9 cellular contexts compared by ENCODE assay signal in the genomic region with DNA sequence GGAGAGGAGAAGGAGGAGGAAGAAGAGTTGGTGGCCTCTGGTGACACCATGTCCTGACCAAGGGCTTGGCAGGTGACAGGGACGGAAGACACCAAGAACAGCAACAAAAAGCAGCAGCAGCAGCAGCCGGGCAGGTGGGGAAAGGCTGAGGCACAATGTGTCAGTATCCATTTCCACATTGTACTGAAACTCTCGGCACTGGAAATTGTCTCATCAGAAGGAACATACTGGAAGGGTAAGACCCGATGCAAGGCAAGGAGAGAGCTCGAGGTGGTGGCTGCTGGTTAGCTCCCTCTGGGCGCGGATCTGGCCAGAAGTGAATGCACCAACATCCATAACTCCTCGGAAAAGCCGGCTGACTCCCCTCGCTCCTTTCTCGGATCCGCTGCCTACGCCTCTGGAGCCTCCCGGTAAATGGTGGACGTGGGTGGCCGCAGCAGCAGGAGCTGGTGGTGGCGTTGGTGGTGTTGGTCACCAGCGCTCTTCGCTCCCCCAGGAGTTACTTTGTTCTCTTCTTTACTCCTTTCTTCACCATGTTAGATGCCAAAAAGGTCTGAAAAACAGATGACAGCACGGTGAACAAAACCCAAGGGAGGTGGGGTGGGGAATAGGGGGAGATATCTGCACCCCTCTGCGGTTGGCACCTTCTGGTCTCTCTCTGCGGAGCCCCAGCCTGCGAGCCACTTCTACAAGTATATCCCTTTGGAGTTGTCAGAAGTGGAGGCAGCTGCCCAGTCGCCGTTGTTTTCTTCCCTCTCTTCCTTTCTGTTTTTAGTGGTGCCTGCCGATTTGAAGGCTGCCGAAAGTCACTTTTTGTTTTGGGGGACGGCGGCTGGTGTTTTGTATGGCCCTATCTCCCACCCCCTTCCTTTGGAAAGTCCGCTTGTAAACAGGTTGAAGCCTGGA. TPM values are rescaled to one million over a fixed set of nuclear protein-coding genes. Genes with fewer than 3 reads are reported as not detected.
DNase-seq lines count a peak whose midpoint lies in the region; ATAC-seq and TF ChIP-seq lines count a peak whose summit lies in the region.
"Had no signal": no experiment of that assay in that cellular context is flagged by ENCODE, and none has a peak within 500 bp of the region (broad histone marks: within the 10 kb centered on the region; RNA-seq: fewer than 3 reads in every experiment).

No MANE protein-coding gene starts in this region.

- H3K4me2 ChIP-seq in parathyroid adenoma (ENCODE audit: low read length) = peak overlapping the region; percentile 67

- H3K27ac ChIP-seq in CD8-positive, alpha-beta T cell (ENCODE audit: low read depth, low read length) = no peak overlapping the region
- no peak overlapping the region for H3K27ac ChIP-seq in SJSA1
- H3K27ac ChIP-seq in parathyroid adenoma = no peak overlapping the region

- peaks cover 3% of the 10 kb centered on the region for H3K9me3 ChIP-seq in CD8-positive, alpha-beta T cell (ENCODE audit: low read length)
- H3K9me3 ChIP-seq in SJSA1 (replicated peaks) (no peaks in the 10 kb centered on the region), parathyroid adenoma (ENCODE audit: control insufficient read depth, low read length) (no peaks in the 10 kb centered on the region)

- POLR2A ChIA-PET in CD8-positive, alpha-beta T cell (lab: Charles Lee) = interaction anchor here (0.7 kb wide), 1 partner anchor 87 kb away, joined by 3 read pairs; no protein-coding TSS in a partner anchor

- no peak overlapping the region for H3K4me3 ChIP-seq in CD8-positive, alpha-beta T cell (ENCODE audit: low read depth, low read length)
- H3K4me3 ChIP-seq in SJSA1 (peak overlapping the region; percentile 3; the same call in 1 of the 2 replicates), parathyroid adenoma (ENCODE audit: low read depth, low read length) (peak overlapping the region; percentile 42)

- H3K9ac ChIP-seq in parathyroid adenoma = no peak overlapping the region

- peaks cover 39% of the 10 kb centered on the region for H3K27me3 Mint-ChIP-seq in CD8-positive, alpha-beta T cell (ENCODE audit: low read depth)
- H3K27me3 Mint-ChIP-seq in natural killer cell (ENCODE audit: low read depth in 2 of 2) = peaks cover 11 to 24% of the 10 kb centered on the region in 2 donors

- no peaks in the 10 kb centered on the region for H3K4me1 ChIP-seq in CD8-positive, alpha-beta T cell (ENCODE audit: insufficient read depth, low read length)
- H3K4me1 ChIP-seq in SJSA1 (replicated peaks) (peaks cover 6% of the 10 kb centered on the region; the same call in 1 of the 2 replicates), parathyroid adenoma (no peaks in the 10 kb centered on the region)

- peaks cover 4% of the 10 kb centered on the region for H3K9me3 Mint-ChIP-seq in CD8-positive, alpha-beta T cell
- peaks cover 6 to 7% of the 10 kb centered on the region in 2 donors for H3K9me3 Mint-ChIP-seq in natural killer cell

- peak overlapping the region; percentile 22 for H3K4me3 Mint-ChIP-seq in CD8-positive, alpha-beta T cell
- no peak overlapping the region for H3K4me3 Mint-ChIP-seq in natural killer cell

- H3K79me2 ChIP-seq in parathyroid adenoma = no peaks in the 10 kb centered on the region

- peaks cover 10% of the 10 kb centered on the region for H3K27me3 ChIP-seq in CD8-positive, alpha-beta T cell (ENCODE audit: insufficient read depth, low read length)
- peaks cover 52% of the 10 kb centered on the region for H3K27me3 ChIP-seq in SJSA1 (replicated peaks)
- no peaks in the 10 kb centered on the region for H3K27me3 ChIP-seq in parathyroid adenoma (ENCODE audit: control insufficient read depth, insufficient read depth, low read length)

- TF ChIP-seq CTCF in CD8-positive, alpha-beta T cell (IDR thresholded peaks at IDR 0.05) = no peak
- TF ChIP-seq CTCF in parathyroid adenoma (IDR thresholded peaks at IDR 0.05) = no peak
- no peak for TF ChIP-seq CTCF in natural killer cell (IDR thresholded peaks at IDR 0.05)

- no peak overlapping the region for H3K27ac Mint-ChIP-seq in CD8-positive, alpha-beta T cell
- no peak overlapping the region for H3K27ac Mint-ChIP-seq in natural killer cell

- peak in 1 of 7 experiments; percentile 10 for DNase-seq in CD8-positive, alpha-beta T cell
- DNase-seq in SJSA1 (ENCODE audit: low read depth in 1 of 2, low spot score in 2 of 2) (peak in 1 of 2 experiments; percentile 15), Right ventricle myocardium superior (peak; percentile 44), iPS-NIHi11 (ENCODE audit: low spot score) (no peak), natural killer cell (no peak), SIG-M5 (lab: John Stamatoyannopoulos, UW) (no peak), NCI-H1694 treated with DMSO at 0.1 percent for 48 hours (lab: John Stamatoyannopoulos, UW) (no peak)
- DNase-seq: activated gamma-delta T cell treated with Interleukin-2 at 50 U/mL for 16 hours had no signal

- H3K36me3 ChIP-seq in CD8-positive, alpha-beta T cell (ENCODE audit: insufficient read depth, low read length) = no peaks in the 10 kb centered on the region
- H3K36me3 ChIP-seq in SJSA1 (no peaks in the 10 kb centered on the region), parathyroid adenoma (ENCODE audit: control insufficient read depth, insufficient read depth, low read length) (no peaks in the 10 kb centered on the region)

- peaks cover 8% of the 10 kb centered on the region for H3K4me1 Mint-ChIP-seq in CD8-positive, alpha-beta T cell (ENCODE audit: low read depth)
- H3K4me1 Mint-ChIP-seq in natural killer cell = no peaks in the 10 kb centered on the region

- peak overlapping the region; percentile 63 for H2AFZ ChIP-seq in parathyroid adenoma

- no peak for ATAC-seq in CD8-positive, alpha-beta T cell
- peak; percentile 66 for ATAC-seq in Right ventricle myocardium superior (ENCODE audit: poor library complexity)
- no peak for ATAC-seq in natural killer cell

- intact Hi-C loops in CD8-positive, alpha-beta T cell (cut with DNase I, micrococcal nuclease) = no loop called here
- intact Hi-C loops in Right ventricle myocardium superior (cut with DNase I) (no loop called here), natural killer cell (cut with micrococcal nuclease) (no loop called here)

- CTCF ChIA-PET in CD8-positive, alpha-beta T cell (lab: Charles Lee) = no interaction called here

- no peaks in the 10 kb centered on the region for H3K36me3 Mint-ChIP-seq in CD8-positive, alpha-beta T cell
- peaks cover 19% of the 10 kb centered on the region for H3K36me3 Mint-ChIP-seq in natural killer cell

RNA-seq across cellular contexts. Expression of gene FGF10, which starts 0.5 kb away (rescaled TPM):
- total RNA-seq in CD8-positive, alpha-beta T cell = not detected
- not detected in 2 replicates for total RNA-seq in SJSA1 (2014; rRNA removed; shearing (Covaris generic))
- 1.6 TPM for total RNA-seq in Right ventricle myocardium superior
- not detected for total RNA-seq in natural killer cell
